In the genomic region with DNA sequence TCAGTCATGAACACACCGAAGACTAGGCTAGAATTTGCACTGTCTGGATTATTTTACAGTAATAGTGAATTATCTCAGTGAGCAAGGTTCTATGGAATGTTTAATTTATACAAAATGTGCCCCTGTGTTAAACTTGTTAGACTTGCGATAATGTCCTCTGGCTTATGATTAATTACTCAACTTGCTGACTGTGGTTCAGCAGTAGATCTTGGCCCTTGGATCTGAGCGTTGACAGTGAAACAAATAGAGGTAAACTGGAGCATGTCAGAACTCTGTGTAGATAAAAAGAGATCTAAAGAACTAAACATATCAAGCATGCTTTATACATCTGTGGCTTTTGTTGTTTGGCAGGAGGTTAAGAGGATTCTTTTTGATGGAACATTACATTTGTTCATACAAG, we compare ENCODE assay signal across 26 cellular contexts.
"Had no signal": no experiment of that assay in that cellular context is flagged by ENCODE, and none has a peak within 500 bp of the region (broad histone marks: within the 10 kb centered on the region; RNA-seq: fewer than 3 reads in every experiment).

No MANE protein-coding gene starts in this region.

- H3K4me3 Mint-ChIP-seq: activated T-cell treated with anti-CD3 and anti-CD28 coated beads, Interleukin-2, amount 50 U/mL, for 72 hours; naive thymus-derived CD8-positive, alpha-beta T cell had no signal

- H3K9me3 Mint-ChIP-seq: activated naive CD4-positive, alpha-beta T cell treated with anti-CD3 and anti-CD28 coated beads, Interleukin-2, amount 50 U/mL, for 72 hours; activated T-cell treated with anti-CD3 and anti-CD28 coated beads, Interleukin-2, amount 50 U/mL, for 72 hours; naive thymus-derived CD8-positive, alpha-beta T cell had no signal

- H3K27me3 ChIP-seq: brain microvascular endothelial cell, dorsolateral prefrontal cortex, hepatocyte, neutrophil, ovary, right atrium auricular region, suprapubic skin, tibial artery, upper lobe of right lung had no signal

- ATAC-seq: activated naive CD4-positive, alpha-beta T cell treated with anti-CD3 and anti-CD28 coated beads, Interleukin-2, amount 50 U/mL, for 72 hours; activated T-cell treated with anti-CD3 and anti-CD28 coated beads, Interleukin-2, amount 50 U/mL, for 72 hours; left cardiac atrium; naive thymus-derived CD8-positive, alpha-beta T cell; upper lobe of right lung had no signal

- H3K36me3 ChIP-seq: brain microvascular endothelial cell, neutrophil, ovary, prostate gland, right atrium auricular region, suprapubic skin, tibial artery, upper lobe of right lung had no signal

- H3K79me2 ChIP-seq: hepatocyte had no signal

- H3K27ac ChIP-seq: brain microvascular endothelial cell, coronary artery, dorsolateral prefrontal cortex, hepatocyte, neutrophil, ovary, prostate gland, right atrium auricular region, suprapubic skin, tibial artery, upper lobe of right lung, VCaP had no signal

- DNase-seq: activated CD4-positive, alpha-beta T cell treated with anti-CD3 and anti-CD28 coated beads for 4 hours; activated CD4-positive, alpha-beta T cell treated with anti-CD3 and anti-CD28 coated beads, Interleukin-2, amount 50 U/mL, for 4 hours; activated naive CD4-positive, alpha-beta T cell; activated T-cell treated with anti-CD3 and anti-CD28 coated beads for 4 hours; activated T-cell treated with anti-CD3 and anti-CD28 coated beads, Interleukin-2, amount 50 U/mL, for 72 hours; aorta; brain microvascular endothelial cell; dorsolateral prefrontal cortex; effector memory CD4-positive, alpha-beta T cell; left cardiac atrium; naive thymus-derived CD8-positive, alpha-beta T cell; ovary; stimulated activated CD4-positive, alpha-beta T cell treated with anti-CD3 and anti-CD28 coated beads, Interleukin-15, amount 100 ng/mL, for 24 hours; stimulated activated CD4-positive, alpha-beta T cell treated with anti-CD3 and anti-CD28 coated beads, Interleukin-2, amount 100 ng/mL, for 24 hours; stimulated activated naive CD4-positive, alpha-beta T cell; T-helper 1 cell; tibial artery; upper lobe of right lung had no signal

- H3K4me1 ChIP-seq: prostate gland, right atrium auricular region, suprapubic skin, tibial artery, upper lobe of right lung had no signal

- H3K9me3 ChIP-seq: neutrophil, ovary, prostate gland, right atrium auricular region, suprapubic skin, tibial artery, upper lobe of right lung had no signal

- H3K36me3 Mint-ChIP-seq: activated naive CD4-positive, alpha-beta T cell treated with anti-CD3 and anti-CD28 coated beads, Interleukin-2, amount 50 U/mL, for 72 hours; naive thymus-derived CD8-positive, alpha-beta T cell had no signal

- H3K4me2 ChIP-seq: hepatocyte had no signal

- H2AFZ ChIP-seq: hepatocyte had no signal

- H3K4me3 ChIP-seq: coronary artery, dorsolateral prefrontal cortex, hepatocyte, ovary, prostate gland, right atrium auricular region, suprapubic skin, tibial artery, upper lobe of right lung had no signal

- H3K4me1 Mint-ChIP-seq: naive thymus-derived CD8-positive, alpha-beta T cell had no signal

- H3K27ac Mint-ChIP-seq: activated naive CD4-positive, alpha-beta T cell treated with anti-CD3 and anti-CD28 coated beads, Interleukin-2, amount 50 U/mL, for 72 hours; activated T-cell treated with anti-CD3 and anti-CD28 coated beads, Interleukin-2, amount 50 U/mL, for 72 hours; naive thymus-derived CD8-positive, alpha-beta T cell had no signal
